30 cellular contexts compared by ENCODE assay signal in genomic region chr9:72816666-72817065, GRCh38.
"Had no signal": no experiment of that assay in that cellular context is flagged by ENCODE, and none has a peak within 500 bp of the region (broad histone marks: within the 10 kb centered on the region; RNA-seq: fewer than 3 reads in every experiment).

No MANE protein-coding gene starts in this region.

- H3K4me3 ChIP-seq: MG63, PC-9, SJCRH30, SK-N-MC had no signal

- H3K9me3 ChIP-seq: MG63, SJCRH30 had no signal

- DNase-seq: Kasumi-1, KBM-7, MG63, NCI-H1048, NCI-H1092 treated with DMSO at 0.1 percent for 48 hours, NCI-H1105 treated with DMSO at 0.1 percent for 48 hours, NCI-H1436, NCI-H146, NCI-H1694, NCI-H187, NCI-H1930, NCI-H2029 treated with DMSO at 0.1 percent for 48 hours, NCI-H2081 treated with DMSO at 0.1 percent for 48 hours, NCI-H2107, NCI-H2171, NCI-H226, NCI-H446 treated with DMSO at 0.1 percent for 48 hours, NCI-H510A, NCI-H524, NCI-H748 treated with DMSO at 0.1 percent for 48 hours, PC-9, SHP77, SIG-M5, SJCRH30 had no signal

- H2AFZ ChIP-seq: PC-9 had no signal

- ATAC-seq: Panc1, Right ventricle myocardium inferior, SK-N-SH treated with all-trans-retinoic acid at 6 μM for 48 hours had no signal

- H3K4me2 ChIP-seq: PC-9 had no signal

- H3K36me3 ChIP-seq: MG63, SJCRH30 had no signal

- H3K27me3 ChIP-seq: MG63, SJCRH30 had no signal

- FAIRE-seq: RCC 7860 had no signal

- H3K27ac ChIP-seq: PC-9, RWPE1, SJCRH30, SK-N-MC had no signal

- H3K4me1 ChIP-seq: SJCRH30 had no signal
